In genomic region chr6:107970255-107970654, GRCh38 we compare ENCODE assay signal across 29 cellular contexts.
"Had no signal": no experiment of that assay in that cellular context is flagged by ENCODE, and none has a peak within 500 bp of the region (broad histone marks: within the 10 kb centered on the region; RNA-seq: fewer than 3 reads in every experiment).

No MANE protein-coding gene starts in this region.

- H3K36me3 ChIP-seq: ovary, stomach, thoracic aorta, thyroid gland, transverse colon, upper lobe of right lung, uterus had no signal

- H3K79me2 ChIP-seq: parathyroid adenoma had no signal

- H2AFZ ChIP-seq: parathyroid adenoma had no signal

- H3K4me3 ChIP-seq: ovary, psoas muscle, skin epidermis, stomach, thoracic aorta, thyroid gland, transverse colon, upper lobe of right lung, uterus had no signal

- H3K4me1 ChIP-seq: parathyroid adenoma, psoas muscle, transverse colon, upper lobe of right lung, uterus had no signal

- H3K4me3 Mint-ChIP-seq: naive B cell; naive thymus-derived CD8-positive, alpha-beta T cell; natural killer cell treated with Interleukin-12 subunit alpha and Interleukin-12 subunit beta and Interleukin-15 and Interleukin-18, amount 100 ng/mL, for 72 hours; nephron progenitor cell; neural crest cell; stimulated activated effector memory CD8-positive, alpha-beta T cell treated with anti-CD3 and anti-CD28 coated beads, Interleukin-12 subunit alpha, Interleukin-12 subunit beta, amount 100 ng/mL, for 72 hours; stimulated activated naive B cell treated with anti-CD40 and anti-IgM and Interleukin-4, amounts not matched to agents 10 μg/mL and 1 μg/mL and 100 μg/mL, for 72 hours; stimulated activated naive CD8-positive, alpha-beta T cell treated with anti-CD3 and anti-CD28 coated beads, Interleukin-15, Interleukin-2, amounts not matched to agents 100 ng/mL and 50 ng/mL, for 24 hours; type B pancreatic cell had no signal

- H3K27me3 Mint-ChIP-seq: progenitor cell of endocrine pancreas; stimulated activated naive CD8-positive, alpha-beta T cell treated with anti-CD3 and anti-CD28 coated beads, Interleukin-15, Interleukin-2, amounts not matched to agents 100 ng/mL and 50 ng/mL, for 24 hours; type B pancreatic cell had no signal

- H3K36me3 Mint-ChIP-seq: naive thymus-derived CD8-positive, alpha-beta T cell; natural killer cell treated with Interleukin-12 subunit alpha and Interleukin-12 subunit beta and Interleukin-15 and Interleukin-18, amount 100 ng/mL, for 72 hours; stimulated activated effector memory CD8-positive, alpha-beta T cell treated with anti-CD3 and anti-CD28 coated beads, Interleukin-12 subunit alpha, Interleukin-12 subunit beta, amount 100 ng/mL, for 72 hours; stimulated activated naive B cell treated with anti-CD40 and anti-IgM and Interleukin-4, amounts not matched to agents 10 μg/mL and 1 μg/mL and 100 μg/mL, for 72 hours; type B pancreatic cell had no signal

- H3K27ac Mint-ChIP-seq: naive B cell; naive thymus-derived CD8-positive, alpha-beta T cell; natural killer cell treated with Interleukin-12 subunit alpha and Interleukin-12 subunit beta and Interleukin-15 and Interleukin-18, amount 100 ng/mL, for 72 hours; nephron progenitor cell; progenitor cell of endocrine pancreas; stimulated activated effector memory CD8-positive, alpha-beta T cell treated with anti-CD3 and anti-CD28 coated beads, Interleukin-12 subunit alpha, Interleukin-12 subunit beta, amount 100 ng/mL, for 72 hours; stimulated activated naive B cell treated with anti-CD40 and anti-IgM and Interleukin-4, amounts not matched to agents 10 μg/mL and 1 μg/mL and 100 μg/mL, for 72 hours; stimulated activated naive CD8-positive, alpha-beta T cell treated with anti-CD3 and anti-CD28 coated beads, Interleukin-15, Interleukin-2, amounts not matched to agents 100 ng/mL and 50 ng/mL, for 24 hours; type B pancreatic cell had no signal

- H3K9me3 ChIP-seq: ovary, psoas muscle, stomach, thoracic aorta, thyroid gland, transverse colon, upper lobe of right lung, uterus had no signal

- DNase-seq: naive B cell; naive thymus-derived CD8-positive, alpha-beta T cell; nephron progenitor cell; occipital lobe; ovary; posterior cingulate gyrus; psoas muscle; right cardiac atrium; stimulated activated CD4-positive, alpha-beta T cell treated with anti-CD3 and anti-CD28 coated beads, Interleukin-15, amount 100 ng/mL, for 24 hours; stimulated activated CD4-positive, alpha-beta T cell treated with anti-CD3 and anti-CD28 coated beads, Interleukin-2, amount 100 ng/mL, for 24 hours; stimulated activated CD4-positive, alpha-beta T cell treated with anti-CD3 and anti-CD28 coated beads, Interleukin-2, amount 100 ng/mL, for 48 hours; stimulated activated CD4-positive, alpha-beta T cell treated with anti-CD3 and anti-CD28 coated beads, Interleukin-4, amount 100 ng/mL, for 24 hours; stimulated activated naive B cell treated with anti-CD40 and anti-IgM and Interleukin-4, amounts not matched to agents 10 μg/mL and 1 μg/mL and 100 μg/mL, for 72 hours; stimulated activated naive CD4-positive, alpha-beta T cell treated with Interleukin-2 at 50 U/mL for 16 hours; stomach; thyroid gland; transverse colon; upper lobe of right lung; uterus had no signal

- ATAC-seq: naive thymus-derived CD8-positive, alpha-beta T cell; natural killer cell treated with Interleukin-12 subunit alpha and Interleukin-12 subunit beta and Interleukin-15 and Interleukin-18, amount 100 ng/mL, for 72 hours; psoas muscle; right cardiac atrium; sciatic nerve; stimulated activated effector memory CD8-positive, alpha-beta T cell treated with anti-CD3 and anti-CD28 coated beads, Interleukin-12 subunit alpha, Interleukin-12 subunit beta, amount 100 ng/mL, for 72 hours; stimulated activated naive B cell treated with anti-CD40 and anti-IgM and Interleukin-4, amounts not matched to agents 10 μg/mL and 1 μg/mL and 100 μg/mL, for 72 hours; upper lobe of right lung had no signal

- H3K27ac ChIP-seq: ovary, parathyroid adenoma, psoas muscle, skin epidermis, stomach, thoracic aorta, thyroid gland, transverse colon, upper lobe of right lung, uterus had no signal

- H3K9ac ChIP-seq: parathyroid adenoma had no signal

- H3K4me1 Mint-ChIP-seq: stimulated activated naive B cell treated with anti-CD40 and anti-IgM and Interleukin-4, amounts not matched to agents 10 μg/mL and 1 μg/mL and 100 μg/mL, for 72 hours had no signal

- H3K27me3 ChIP-seq: ovary, stomach, thyroid gland, transverse colon, upper lobe of right lung, uterus had no signal

- H3K9me3 Mint-ChIP-seq: naive thymus-derived CD8-positive, alpha-beta T cell; natural killer cell treated with Interleukin-12 subunit alpha and Interleukin-12 subunit beta and Interleukin-15 and Interleukin-18, amount 100 ng/mL, for 72 hours; nephron progenitor cell; neural crest cell; stimulated activated effector memory CD8-positive, alpha-beta T cell treated with anti-CD3 and anti-CD28 coated beads, Interleukin-12 subunit alpha, Interleukin-12 subunit beta, amount 100 ng/mL, for 72 hours; stimulated activated naive CD8-positive, alpha-beta T cell treated with anti-CD3 and anti-CD28 coated beads, Interleukin-15, Interleukin-2, amounts not matched to agents 100 ng/mL and 50 ng/mL, for 24 hours had no signal
